8 cellular contexts compared by ENCODE assay signal in genomic region chr11:78290293-78291176, GRCh38.
A peak's percentile ranks its signal among the peaks of the same experiment; 100 is the strongest.
DNase-seq lines count a peak whose midpoint lies in the region; ATAC-seq and TF ChIP-seq lines count a peak whose summit lies in the region.

No MANE protein-coding gene starts in this region.

- no peaks in the 10 kb centered on the region for H3K27me3 ChIP-seq in upper lobe of right lung

- peak overlapping the region; percentile 97 for H3K27ac Mint-ChIP-seq in T-helper 2 cell treated with Interferon-gamma antibody and Interleukin-4, amounts not matched to agents 5 μg/mL and 100 μg/mL, for 36 hours

- TF ChIP-seq CTCF in upper lobe of right lung (IDR thresholded peaks at IDR 0.05): no peak
- no peak for TF ChIP-seq CTCF in GM20000 (IDR thresholded peaks at IDR 0.05; ENCODE audit: extremely low read depth, missing control alignments)

- H3K4me3 Mint-ChIP-seq in T-helper 2 cell treated with Interferon-gamma antibody and Interleukin-4, amounts not matched to agents 5 μg/mL and 100 μg/mL, for 36 hours: peak overlapping the region; percentile 81

- H3K36me3 ChIP-seq in upper lobe of right lung: no peaks in the 10 kb centered on the region

- DNase-seq in Right ventricle myocardium inferior (ENCODE audit: missing footprints) (no peak), cardiac septum (ENCODE audit: low spot score) (no peak), glomerular visceral epithelial cell (ENCODE audit: extremely low spot score) (peak; percentile 1), upper lobe of right lung (no peak), GOT3 (lab: John Stamatoyannopoulos, UW) (no peak), cerebellum (ENCODE audit: low spot score) (no peak), GM20000 (ENCODE audit: low spot score) (no peak)
- peak; percentile 58 for DNase-seq in T-helper 2 cell treated with Interferon-gamma antibody and Interleukin-4, amounts not matched to agents 5 μg/mL and 100 μg/mL, for 36 hours (ENCODE audit: low spot score)

- H3K9me3 ChIP-seq in upper lobe of right lung: no peaks in the 10 kb centered on the region

- H3K4me1 ChIP-seq in upper lobe of right lung: peaks cover 18% of the 10 kb centered on the region

- peaks cover 65% of the 10 kb centered on the region for H3K4me1 Mint-ChIP-seq in T-helper 2 cell treated with Interferon-gamma antibody and Interleukin-4, amounts not matched to agents 5 μg/mL and 100 μg/mL, for 36 hours (ENCODE audit: low read depth)

- peak; percentile 69 for ATAC-seq in Right ventricle myocardium inferior
- ATAC-seq in upper lobe of right lung: peak; percentile 91

- peak overlapping the region; percentile 56 for H3K27ac ChIP-seq in upper lobe of right lung

- intact Hi-C loops in Right ventricle myocardium inferior (cut with DNase I) (no loop called here), cardiac septum (cut with DNase I) (no loop called here), upper lobe of right lung (cut with DNase I) (no loop called here)

- peaks cover 37% of the 10 kb centered on the region for H3K9me3 Mint-ChIP-seq in T-helper 2 cell treated with Interferon-gamma antibody and Interleukin-4, amounts not matched to agents 5 μg/mL and 100 μg/mL, for 36 hours

- peaks cover 68% of the 10 kb centered on the region for H3K36me3 Mint-ChIP-seq in T-helper 2 cell treated with Interferon-gamma antibody and Interleukin-4, amounts not matched to agents 5 μg/mL and 100 μg/mL, for 36 hours (ENCODE audit: low read depth)

- H3K4me3 ChIP-seq in upper lobe of right lung: no peak overlapping the region

- no peaks in the 10 kb centered on the region for H3K27me3 Mint-ChIP-seq in T-helper 2 cell treated with Interferon-gamma antibody and Interleukin-4, amounts not matched to agents 5 μg/mL and 100 μg/mL, for 36 hours (ENCODE audit: low read depth)

Comparison
In these comparisons a context has a peak if more than half of its experiments do, and no peak if none do; other contexts are left out.
1. DNase-seq: peak in T-helper 2 cell treated with Interferon-gamma antibody and Interleukin-4, amounts not matched to agents 5 μg/mL and 100 μg/mL, for 36 hours (single experiment) and glomerular visceral epithelial cell (single experiment); none in Right ventricle myocardium inferior (single experiment), cardiac septum (single experiment), upper lobe of right lung (single experiment), GOT3 (single experiment), cerebellum (single experiment) and GM20000 (single experiment).